18 cellular contexts compared by ENCODE assay signal in genomic region chr14:40164083-40164482, GRCh38.
"Had no signal": no experiment of that assay in that cellular context is flagged by ENCODE, and none has a peak within 500 bp of the region (broad histone marks: within the 10 kb centered on the region; RNA-seq: fewer than 3 reads in every experiment).

No MANE protein-coding gene starts in this region.

- DNase-seq: activated CD4-positive, alpha-beta memory T cell treated with anti-CD3 and anti-CD28 coated beads, Interleukin-2, amount 10 ng/mL, durations not matched to agents 7 days and 5 days; activated CD4-positive, alpha-beta T cell treated with anti-CD3 and anti-CD28 coated beads for 36 hours; activated T-cell treated with anti-CD3 and anti-CD28 coated beads, Interleukin-2, amount 50 U/mL, for 72 hours; aorta; caudate nucleus; effector CD8-positive, alpha-beta T cell; glutamatergic neuron; occipital lobe; sigmoid colon; stimulated activated naive CD4-positive, alpha-beta T cell; substantia nigra had no signal

- H3K9me3 ChIP-seq: prostate gland had no signal

- H3K4me3 ChIP-seq: coronary artery, prostate gland, sigmoid colon had no signal

- ATAC-seq: activated CD4-positive, alpha-beta T cell treated with anti-CD3 and anti-CD28 coated beads for 36 hours; activated T-cell treated with anti-CD3 and anti-CD28 coated beads, Interleukin-2, amount 50 U/mL, for 72 hours; left lobe of liver; natural killer cell treated with Interleukin-12 subunit alpha and Interleukin-12 subunit beta and Interleukin-15 and Interleukin-18, amount 100 ng/mL, for 72 hours had no signal

- H3K27ac Mint-ChIP-seq: activated CD4-positive, alpha-beta memory T cell treated with anti-CD3 and anti-CD28 coated beads, Interleukin-2, amount 10 ng/mL, durations not matched to agents 7 days and 5 days; activated CD4-positive, alpha-beta T cell treated with anti-CD3 and anti-CD28 coated beads for 36 hours; activated T-cell treated with anti-CD3 and anti-CD28 coated beads, Interleukin-2, amount 50 U/mL, for 72 hours; natural killer cell treated with Interleukin-12 subunit alpha and Interleukin-12 subunit beta and Interleukin-15 and Interleukin-18, amount 100 ng/mL, for 72 hours; type B pancreatic cell had no signal

- H3K27me3 Mint-ChIP-seq: activated CD4-positive, alpha-beta memory T cell treated with anti-CD3 and anti-CD28 coated beads, Interleukin-2, amount 10 ng/mL, durations not matched to agents 7 days and 5 days; activated CD4-positive, alpha-beta T cell treated with anti-CD3 and anti-CD28 coated beads for 36 hours; natural killer cell treated with Interleukin-12 subunit alpha and Interleukin-12 subunit beta and Interleukin-15 and Interleukin-18, amount 100 ng/mL, for 72 hours had no signal

- H3K36me3 Mint-ChIP-seq: type B pancreatic cell had no signal

- H3K36me3 ChIP-seq: prostate gland, sigmoid colon had no signal

- H3K4me1 Mint-ChIP-seq: activated CD4-positive, alpha-beta memory T cell treated with anti-CD3 and anti-CD28 coated beads, Interleukin-2, amount 10 ng/mL, durations not matched to agents 7 days and 5 days; activated CD4-positive, alpha-beta T cell treated with anti-CD3 and anti-CD28 coated beads for 36 hours had no signal

- H3K27me3 ChIP-seq: sigmoid colon had no signal

- H3K4me1 ChIP-seq: prostate gland, sigmoid colon had no signal

- H3K4me3 Mint-ChIP-seq: activated CD4-positive, alpha-beta memory T cell treated with anti-CD3 and anti-CD28 coated beads, Interleukin-2, amount 10 ng/mL, durations not matched to agents 7 days and 5 days; activated CD4-positive, alpha-beta T cell treated with anti-CD3 and anti-CD28 coated beads for 36 hours; activated T-cell treated with anti-CD3 and anti-CD28 coated beads, Interleukin-2, amount 50 U/mL, for 72 hours; natural killer cell treated with Interleukin-12 subunit alpha and Interleukin-12 subunit beta and Interleukin-15 and Interleukin-18, amount 100 ng/mL, for 72 hours; type B pancreatic cell had no signal

- H3K27ac ChIP-seq: coronary artery, epithelial cell of prostate, prostate gland, sigmoid colon, VCaP had no signal
